Comparison of ENCODE assay signal across 9 cellular contexts in genomic region chr16:56616608-56617211, GRCh38. TPM values are rescaled to one million over a fixed set of nuclear protein-coding genes. Genes with fewer than 3 reads are reported as not detected.
DNase-seq lines count a peak whose midpoint lies in the region; ATAC-seq and TF ChIP-seq lines count a peak whose summit lies in the region.
"Had no signal": no experiment of that assay in that cellular context is flagged by ENCODE, and none has a peak within 500 bp of the region (broad histone marks: within the 10 kb centered on the region; RNA-seq: fewer than 3 reads in every experiment).

No MANE protein-coding gene starts in this region.

- H3K4me1 Mint-ChIP-seq in brain, result peaks cover 21% of the 10 kb centered on the region

- H3K4me1 ChIP-seq in iPS-18a (ENCODE audit: control insufficient read depth, low read depth, low read length), result peaks cover 16% of the 10 kb centered on the region
- H3K4me1 ChIP-seq in gastrocnemius medialis, result peaks cover 16 to 28% of the 10 kb centered on the region in 2 donors

- H3K27ac Mint-ChIP-seq in brain, result no peak overlapping the region

- H3K36me3 ChIP-seq in H7 (replicated peaks; ENCODE audit: control insufficient read depth, insufficient read depth, low read length) (no peaks in the 10 kb centered on the region), iPS-18a (ENCODE audit: control insufficient read depth, low read depth, low read length) (no peaks in the 10 kb centered on the region), gastrocnemius medialis (no peaks in the 10 kb centered on the region)

- H3K27ac ChIP-seq in iPS-18a (ENCODE audit: low read length) (no peak overlapping the region), gastrocnemius medialis (peak overlapping the region; percentile 65 to 77 (median 74))

- intact Hi-C loops in gastrocnemius medialis (cut with DNase I; ENCODE audit: low total_unique reads), result no loop called here

- peak overlapping the region; percentile 53 for H3K4me3 ChIP-seq in H7 (ENCODE audit: insufficient read depth, low read depth, low read length)
- H3K4me3 ChIP-seq in iPS-18a (ENCODE audit: low read length), result peak overlapping the region; percentile 62
- peak overlapping the region; percentile 47 to 63 (median 55) for H3K4me3 ChIP-seq in gastrocnemius medialis

- no peak for TF ChIP-seq POLR2A in gastrocnemius medialis (IDR thresholded peaks at IDR 0.05)

- H3K27me3 ChIP-seq in H7 (ENCODE audit: control insufficient read depth, insufficient read depth, low read length), result peaks cover 50% of the 10 kb centered on the region
- H3K27me3 ChIP-seq in iPS-18a (ENCODE audit: control insufficient read depth, insufficient read depth, low read length), result peaks cover 87% of the 10 kb centered on the region
- H3K27me3 ChIP-seq in gastrocnemius medialis, result no peaks in the 10 kb centered on the region

- in situ Hi-C loops in gastrocnemius medialis (cut with MboI; ENCODE audit: low sequenced_read_pairs in 4 of 4), result no loop called here

- H3K9ac ChIP-seq in iPS-18a (ENCODE audit: low read length), result no peak overlapping the region

- no peaks in the 10 kb centered on the region for H3K36me3 Mint-ChIP-seq in brain

- H3K4me3 Mint-ChIP-seq in brain, result peak overlapping the region; percentile 40 to 80 (median 50)

- ATAC-seq in gastrocnemius medialis (no peak), GM18517 (IDR thresholded peaks at IDR 0.05; ENCODE audit: unreplicated experiment) (no peak)

- no peak for DNase-seq in H7
- no peak for DNase-seq in gastrocnemius medialis
- DNase-seq in NCI-H1105 treated with DMSO at 0.1 percent for 48 hours (lab: John Stamatoyannopoulos, UW), result no peak
- no peak for DNase-seq in activated gamma-delta T cell treated with Interleukin-2 at 50 U/mL for 16 hours
- DNase-seq in middle frontal gyrus (ENCODE audit: extremely low spot score, low spot score), result no peak
- DNase-seq: NCI-H524 treated with DMSO at 0.1 percent for 48 hours had no signal

- H3K9me3 Mint-ChIP-seq in brain, result peaks cover 0 to 3% (median 0%) of the 10 kb centered on the region in 5 experiments

- peaks cover 82% of the 10 kb centered on the region for H3K27me3 Mint-ChIP-seq in brain

- H3K9me3 ChIP-seq in iPS-18a (ENCODE audit: control insufficient read depth, low read depth, low read length), result no peaks in the 10 kb centered on the region
- H3K9me3 ChIP-seq in gastrocnemius medialis, result no peaks in the 10 kb centered on the region

- TF ChIP-seq CTCF in brain (conservative IDR thresholded peaks at IDR 0.05), result no peak
- TF ChIP-seq CTCF in gastrocnemius medialis (IDR thresholded peaks at IDR 0.05 in 4 of 5, conservative IDR thresholded peaks at IDR 0.05 in 1 of 5), result no peak

RNA-seq across cellular contexts. Expression of gene MT2A, which starts 8.3 kb away (rescaled TPM):
- 31.9 and 36.9 TPM in 2 replicates for total RNA-seq in H7 (2014; rRNA removed; shearing (Covaris generic))
- 280 TPM for polyA plus RNA-seq in brain (ENCODE audit: insufficient read depth, low read depth, low replicate concordance)
- 1,000 to 10,000 TPM in 1 of 4 donors, 100 to 1,000 TPM in 3; 250 to 1,131 (median 795) TPM for total RNA-seq in gastrocnemius medialis

RNA-seq across cellular contexts. Expression of gene MT1E, which starts 8.9 kb away (rescaled TPM):
- total RNA-seq in H7 (2014; rRNA removed; shearing (Covaris generic)), result 22.3 and 35.8 TPM in 2 replicates
- polyA plus RNA-seq in brain (ENCODE audit: insufficient read depth, low read depth, low replicate concordance), result 112 TPM
- 100 to 1,000 TPM in 3 of 4 donors, 10 to 100 TPM in 1; 63.0 to 434 (median 267) TPM for total RNA-seq in gastrocnemius medialis

RNA-seq across cellular contexts. Expression of gene MT1M, which starts 15.7 kb away (rescaled TPM):
- 0.80 and 0.81 TPM in 2 replicates for total RNA-seq in H7 (2014; rRNA removed; shearing (Covaris generic))
- 33.3 TPM for polyA plus RNA-seq in brain (ENCODE audit: insufficient read depth, low read depth, low replicate concordance)
- total RNA-seq in gastrocnemius medialis, result 1 to 10 TPM in 3 of 4 donors, not detected in 1; 5.3 to 10.0 (median 7.3) TPM

RNA-seq across cellular contexts. Expression of gene MT1A, which starts 21.8 kb away (rescaled TPM):
- 1.1 TPM in 1 of 2 replicates, not detected in the other for total RNA-seq in H7 (2014; rRNA removed; shearing (Covaris generic))
- polyA plus RNA-seq in brain (ENCODE audit: insufficient read depth, low read depth, low replicate concordance), result 2.2 TPM
- total RNA-seq in gastrocnemius medialis, result 10 to 100 TPM in 3 of 4 donors, not detected in 1; 17.3 to 34.9 (median 20.2) TPM

RNA-seq across cellular contexts. Expression of gene MT3, which starts 27.4 kb away (rescaled TPM):
- total RNA-seq in H7 (2014; rRNA removed; shearing (Covaris generic)), result 0.31 TPM in 1 of 2 replicates, not detected in the other
- polyA plus RNA-seq in brain (ENCODE audit: insufficient read depth, low read depth, low replicate concordance), result 874 TPM
- total RNA-seq in gastrocnemius medialis, result not detected
